In genomic region chr13:45966715-45967114, GRCh38 we compare ENCODE assay signal across 14 cellular contexts.
A peak's percentile ranks its signal among the peaks of the same experiment; 100 is the strongest.
DNase-seq lines count a peak whose midpoint lies in the region; ATAC-seq and FAIRE-seq lines count a peak whose summit lies in the region.
"Had no signal": no experiment of that assay in that cellular context is flagged by ENCODE, and none has a peak within 500 bp of the region (broad histone marks: within the 10 kb centered on the region; RNA-seq: fewer than 3 reads in every experiment).

No MANE protein-coding gene starts in this region.

- DNase-seq in activated naive CD4-positive, alpha-beta T cell treated with anti-CD3 and anti-CD28 coated beads for 36 hours, result peak; percentile 12
- no peak for DNase-seq in activated naive CD4-positive, alpha-beta T cell treated with anti-CD3 and anti-CD28 coated beads, Interleukin-2, amount 50 U/mL, for 16 hours
- no peak for DNase-seq in GM18507 (ENCODE audit: extremely low spot score, insufficient read length, low read depth)
- no peak for DNase-seq in activated T-helper 2 cell treated with anti-CD3 and anti-CD28 coated beads, Interferon-gamma antibody, Interleukin-2, Interleukin-4, amounts not matched to agents 10 μg/mL and 5 μg/mL and 100 μg/mL, durations not matched to agents 14 hours and 24 hours and 36 hours (ENCODE audit: low spot score)
- DNase-seq in COLO829 (ENCODE audit: low spot score), result no peak
- DNase-seq: ACHN, NCI-H1105, NCI-H1694, NCI-H2107, NCI-H2227 treated with DMSO at 0.1 percent for 48 hours, NCI-H524 had no signal

- H3K4me3 Mint-ChIP-seq in activated naive CD4-positive, alpha-beta T cell treated with anti-CD3 and anti-CD28 coated beads for 36 hours, result no peak overlapping the region
- H3K4me3 Mint-ChIP-seq in activated T-helper 2 cell treated with anti-CD3 and anti-CD28 coated beads, Interferon-gamma antibody, Interleukin-2, Interleukin-4, amounts not matched to agents 10 μg/mL and 5 μg/mL and 100 μg/mL, durations not matched to agents 14 hours and 24 hours and 36 hours (ENCODE audit: low read depth), result no peak overlapping the region
- peak overlapping the region; percentile 42 for H3K4me3 Mint-ChIP-seq in stimulated activated naive CD8-positive, alpha-beta T cell treated with anti-CD3 and anti-CD28 coated beads, Interleukin-15, Interleukin-2, amounts not matched to agents 100 ng/mL and 50 ng/mL, for 24 hours

- CTCF ChIA-PET in activated naive CD4-positive, alpha-beta T cell treated with anti-CD3 and anti-CD28 coated beads for 36 hours (lab: Charles Lee), result interaction anchor here (0.5 to 0.8 kb wide), 3 partner anchors 84 to 174 kb away, joined by 3 to 5 read pairs (median 3); no protein-coding TSS in a partner anchor

- H3K27ac Mint-ChIP-seq in activated naive CD4-positive, alpha-beta T cell treated with anti-CD3 and anti-CD28 coated beads for 36 hours, result peak overlapping the region; percentile 50
- H3K27ac Mint-ChIP-seq in activated T-helper 2 cell treated with anti-CD3 and anti-CD28 coated beads, Interferon-gamma antibody, Interleukin-2, Interleukin-4, amounts not matched to agents 10 μg/mL and 5 μg/mL and 100 μg/mL, durations not matched to agents 14 hours and 24 hours and 36 hours, result peak overlapping the region; percentile 56
- H3K27ac Mint-ChIP-seq in stimulated activated naive CD8-positive, alpha-beta T cell treated with anti-CD3 and anti-CD28 coated beads, Interleukin-15, Interleukin-2, amounts not matched to agents 100 ng/mL and 50 ng/mL, for 24 hours, result peak overlapping the region; percentile 91

- FAIRE-seq in GM18507 (lab: Jason Lieb, UNC), result peak; percentile 44
- FAIRE-seq: HTR-8/SVneo had no signal

- no peaks in the 10 kb centered on the region for H3K9me3 Mint-ChIP-seq in activated naive CD4-positive, alpha-beta T cell treated with anti-CD3 and anti-CD28 coated beads for 36 hours
- H3K9me3 Mint-ChIP-seq in activated T-helper 2 cell treated with anti-CD3 and anti-CD28 coated beads, Interferon-gamma antibody, Interleukin-2, Interleukin-4, amounts not matched to agents 10 μg/mL and 5 μg/mL and 100 μg/mL, durations not matched to agents 14 hours and 24 hours and 36 hours, result no peaks in the 10 kb centered on the region
- no peaks in the 10 kb centered on the region for H3K9me3 Mint-ChIP-seq in stimulated activated naive CD8-positive, alpha-beta T cell treated with anti-CD3 and anti-CD28 coated beads, Interleukin-15, Interleukin-2, amounts not matched to agents 100 ng/mL and 50 ng/mL, for 24 hours

- intact Hi-C loops in activated naive CD4-positive, alpha-beta T cell treated with anti-CD3 and anti-CD28 coated beads for 36 hours (cut with micrococcal nuclease), result loop anchor here (5.0 kb wide), 1 partner anchor 114 kb away; the partner anchor contains the start of gene SIAH3
- intact Hi-C loops in activated T-helper 2 cell treated with anti-CD3 and anti-CD28 coated beads, Interferon-gamma antibody, Interleukin-2, Interleukin-4, amounts not matched to agents 10 μg/mL and 5 μg/mL and 100 μg/mL, durations not matched to agents 14 hours and 24 hours and 36 hours (cut with micrococcal nuclease), result no loop called here

- H3K27me3 Mint-ChIP-seq in activated naive CD4-positive, alpha-beta T cell treated with anti-CD3 and anti-CD28 coated beads for 36 hours (ENCODE audit: low read depth), result no peaks in the 10 kb centered on the region
- H3K27me3 Mint-ChIP-seq in activated T-helper 2 cell treated with anti-CD3 and anti-CD28 coated beads, Interferon-gamma antibody, Interleukin-2, Interleukin-4, amounts not matched to agents 10 μg/mL and 5 μg/mL and 100 μg/mL, durations not matched to agents 14 hours and 24 hours and 36 hours (ENCODE audit: low read depth), result no peaks in the 10 kb centered on the region
- H3K27me3 Mint-ChIP-seq in stimulated activated naive CD8-positive, alpha-beta T cell treated with anti-CD3 and anti-CD28 coated beads, Interleukin-15, Interleukin-2, amounts not matched to agents 100 ng/mL and 50 ng/mL, for 24 hours, result no peaks in the 10 kb centered on the region

- peaks cover 14% of the 10 kb centered on the region for H3K4me1 Mint-ChIP-seq in activated naive CD4-positive, alpha-beta T cell treated with anti-CD3 and anti-CD28 coated beads for 36 hours (ENCODE audit: low read depth)
- peaks cover 11% of the 10 kb centered on the region for H3K4me1 Mint-ChIP-seq in activated T-helper 2 cell treated with anti-CD3 and anti-CD28 coated beads, Interferon-gamma antibody, Interleukin-2, Interleukin-4, amounts not matched to agents 10 μg/mL and 5 μg/mL and 100 μg/mL, durations not matched to agents 14 hours and 24 hours and 36 hours (ENCODE audit: low read depth)
- H3K4me1 Mint-ChIP-seq in stimulated activated naive CD8-positive, alpha-beta T cell treated with anti-CD3 and anti-CD28 coated beads, Interleukin-15, Interleukin-2, amounts not matched to agents 100 ng/mL and 50 ng/mL, for 24 hours (ENCODE audit: low read depth), result peaks cover 18% of the 10 kb centered on the region

- no peak for ATAC-seq in GM19397 (IDR thresholded peaks at IDR 0.05; ENCODE audit: unreplicated experiment)

- H3K36me3 Mint-ChIP-seq in activated naive CD4-positive, alpha-beta T cell treated with anti-CD3 and anti-CD28 coated beads for 36 hours (ENCODE audit: low read depth), result peaks cover 37% of the 10 kb centered on the region
- peaks cover 64% of the 10 kb centered on the region for H3K36me3 Mint-ChIP-seq in activated T-helper 2 cell treated with anti-CD3 and anti-CD28 coated beads, Interferon-gamma antibody, Interleukin-2, Interleukin-4, amounts not matched to agents 10 μg/mL and 5 μg/mL and 100 μg/mL, durations not matched to agents 14 hours and 24 hours and 36 hours (ENCODE audit: low read depth)
- H3K36me3 Mint-ChIP-seq in stimulated activated naive CD8-positive, alpha-beta T cell treated with anti-CD3 and anti-CD28 coated beads, Interleukin-15, Interleukin-2, amounts not matched to agents 100 ng/mL and 50 ng/mL, for 24 hours (ENCODE audit: low read depth), result peaks cover 85% of the 10 kb centered on the region
